ENCODE assay signal across 8 cellular contexts in genomic region chr16:84718-85452, GRCh38. TPM values are rescaled to one million over a fixed set of nuclear protein-coding genes. Genes with fewer than 3 reads are reported as not detected.
DNase-seq lines count a peak whose midpoint lies in the region; ATAC-seq and TF ChIP-seq lines count a peak whose summit lies in the region.

No MANE protein-coding gene starts in this region.

- H3K9me3 Mint-ChIP-seq in activated T-cell treated with anti-CD3 and anti-CD28 coated beads, Interleukin-2, amount 50 U/mL, for 4 hours = no peaks in the 10 kb centered on the region

- no peak for TF ChIP-seq CTCF in gastrocnemius medialis (IDR thresholded peaks at IDR 0.05 in 4 of 5, conservative IDR thresholded peaks at IDR 0.05 in 1 of 5)

- H3K27me3 ChIP-seq in gastrocnemius medialis = no peaks in the 10 kb centered on the region

- H3K27me3 Mint-ChIP-seq in activated T-cell treated with anti-CD3 and anti-CD28 coated beads, Interleukin-2, amount 50 U/mL, for 4 hours (ENCODE audit: low read depth) = no peaks in the 10 kb centered on the region

- peak; percentile 77 for DNase-seq in GDM1 (lab: John Stamatoyannopoulos, UW)
- DNase-seq in NCI-H69 (lab: John Stamatoyannopoulos, UW) = peak; percentile 71
- peak; percentile 21 for DNase-seq in activated T-cell treated with anti-CD3 and anti-CD28 coated beads, Interleukin-2, amount 50 U/mL, for 4 hours
- peak; percentile 88 for DNase-seq in fibroblast of the conjunctiva (ENCODE audit: low read depth)
- peak; percentile 42 to 62 for DNase-seq in gastrocnemius medialis
- no peak for DNase-seq in iPS-NIHi7 (ENCODE audit: extremely low spot score)

- peaks cover 26% of the 10 kb centered on the region for H3K4me1 Mint-ChIP-seq in activated T-cell treated with anti-CD3 and anti-CD28 coated beads, Interleukin-2, amount 50 U/mL, for 4 hours (ENCODE audit: low read depth)

- H3K4me3 ChIP-seq in gastrocnemius medialis = no peak overlapping the region

- peak; percentile 37 to 50 for TF ChIP-seq POLR2A in gastrocnemius medialis (IDR thresholded peaks at IDR 0.05)

- H3K36me3 Mint-ChIP-seq in activated T-cell treated with anti-CD3 and anti-CD28 coated beads, Interleukin-2, amount 50 U/mL, for 4 hours (ENCODE audit: insufficient read depth) = peaks cover 11% of the 10 kb centered on the region

- peak; percentile 53 for ATAC-seq in HG02623 (IDR thresholded peaks at IDR 0.05; ENCODE audit: unreplicated experiment)
- ATAC-seq in activated T-cell treated with anti-CD3 and anti-CD28 coated beads, Interleukin-2, amount 50 U/mL, for 4 hours = peak; percentile 85 to 86
- ATAC-seq in gastrocnemius medialis = peak; percentile 76 to 79
- ATAC-seq in HG02610 (IDR thresholded peaks at IDR 0.05; ENCODE audit: unreplicated experiment) = no peak

- no peaks in the 10 kb centered on the region for H3K9me3 ChIP-seq in gastrocnemius medialis

- peaks cover 22 to 23% of the 10 kb centered on the region in 2 donors for H3K4me1 ChIP-seq in gastrocnemius medialis

- in situ Hi-C loops in gastrocnemius medialis (cut with MboI; ENCODE audit: low sequenced_read_pairs in 4 of 4) = no loop called here

- peak overlapping the region; percentile 19 for H3K4me3 Mint-ChIP-seq in activated T-cell treated with anti-CD3 and anti-CD28 coated beads, Interleukin-2, amount 50 U/mL, for 4 hours

- peaks cover 0 to 49% of the 10 kb centered on the region in 2 donors for H3K36me3 ChIP-seq in gastrocnemius medialis

- intact Hi-C loops in gastrocnemius medialis (cut with DNase I; ENCODE audit: low total_unique reads) = no loop called here

- H3K27ac ChIP-seq in gastrocnemius medialis = peak overlapping the region; percentile 64 to 68 (median 66)

RNA-seq across cellular contexts. Expression of gene MPG, which starts 6.9 kb away (rescaled TPM):
- 10 to 100 TPM; 32.7 to 39.8 (median 37.3) TPM for total RNA-seq in activated T-cell treated with anti-CD3 and anti-CD28 coated beads, Interleukin-2, amount 50 U/mL, for 4 hours
- total RNA-seq in gastrocnemius medialis = 100 to 1,000 TPM in 1 of 4 donors, 10 to 100 TPM in 3; 75.0 to 124 (median 83.0) TPM

RNA-seq across cellular contexts. Expression of gene RHBDF1, which starts 12.5 kb away (rescaled TPM):
- total RNA-seq in activated T-cell treated with anti-CD3 and anti-CD28 coated beads, Interleukin-2, amount 50 U/mL, for 4 hours = under 1 TPM; 0.46 to 0.73 (median 0.63) TPM
- 10 to 100 TPM in 1 of 4 donors, 1 to 10 TPM in 3; 5.6 to 22.6 (median 9.1) TPM for total RNA-seq in gastrocnemius medialis

RNA-seq across cellular contexts. Expression of gene SNRNP25, which starts 31.3 kb away (rescaled TPM):
- total RNA-seq in activated T-cell treated with anti-CD3 and anti-CD28 coated beads, Interleukin-2, amount 50 U/mL, for 4 hours = 10 to 100 TPM; 49.5 to 69.4 (median 66.1) TPM
- 10 to 100 TPM; 42.8 to 77.6 (median 69.7) TPM for total RNA-seq in gastrocnemius medialis

RNA-seq across cellular contexts. Expression of gene POLR3K, which starts 31.5 kb away (rescaled TPM):
- total RNA-seq in activated T-cell treated with anti-CD3 and anti-CD28 coated beads, Interleukin-2, amount 50 U/mL, for 4 hours = 10 to 100 TPM; 80.8 to 89.5 (median 87.9) TPM
- 1 to 10 TPM; 2.2 to 3.7 (median 2.9) TPM for total RNA-seq in gastrocnemius medialis

RNA-seq across cellular contexts. Expression of gene NPRL3, which starts 53.6 kb away (rescaled TPM):
- 10 to 100 TPM; 48.1 to 60.0 (median 55.9) TPM for total RNA-seq in activated T-cell treated with anti-CD3 and anti-CD28 coated beads, Interleukin-2, amount 50 U/mL, for 4 hours
- 10 to 100 TPM; 12.4 to 24.1 (median 19.4) TPM for total RNA-seq in gastrocnemius medialis
